Comparison of ENCODE assay signal across 27 cellular contexts in genomic region chr13:67275351-67275989, GRCh38.
DNase-seq lines count a peak whose midpoint lies in the region; ATAC-seq and TF ChIP-seq lines count a peak whose summit lies in the region.
"Had no signal": no experiment of that assay in that cellular context is flagged by ENCODE, and none has a peak within 500 bp of the region (broad histone marks: within the 10 kb centered on the region; RNA-seq: fewer than 3 reads in every experiment).

No MANE protein-coding gene starts in this region.

- H3K36me3 ChIP-seq in WERI-Rb-1 = no peaks in the 10 kb centered on the region
- H3K36me3 ChIP-seq: BLaER1, MG63 had no signal

- no peaks in the 10 kb centered on the region for H3K9me3 ChIP-seq in WERI-Rb-1 (ENCODE audit: severe bottlenecking)
- H3K9me3 ChIP-seq: BLaER1, MG63 had no signal

- peak overlapping the region; percentile 82 for H3K27ac ChIP-seq in WERI-Rb-1
- H3K27ac ChIP-seq: 22Rv1, BLaER1, RWPE1, SK-N-MC had no signal

- ATAC-seq in GM21723 (IDR thresholded peaks at IDR 0.05; ENCODE audit: unreplicated experiment) = no peak
- ATAC-seq: HCT116 had no signal

- no peak for TF ChIP-seq CTCF in WERI-Rb-1 (IDR thresholded peaks at IDR 0.05; ENCODE audit: low read depth, low read length)

- DNase-seq in DMS 273 (lab: John Stamatoyannopoulos, UW; ENCODE audit: unreplicated experiment) (peak; percentile 26), DMS 273 treated with DMSO at 0.1 percent for 48 hours (lab: John Stamatoyannopoulos, UW) (no peak), NCI-H524 treated with DMSO at 0.1 percent for 48 hours (lab: John Stamatoyannopoulos, UW) (peak; percentile 80), WERI-Rb-1 (peak; percentile 25), medulla oblongata (ENCODE audit: extremely low spot score) (no peak), NCI-H510A treated with DMSO at 0.1 percent for 48 hours (lab: John Stamatoyannopoulos, UW) (no peak)
- DNase-seq in effector CD4-positive, alpha-beta T cell = no peak
- DNase-seq: ACHN; CD4-positive, alpha-beta T cell; COR-L47; GDM1; GOT3; IMR-90; Kasumi-1; MG63; NCI-H1092; NCI-H1436 treated with DMSO at 0.1 percent for 48 hours; NCI-H1930; NCI-H226; NCI-H526; SHP77 treated with DMSO at 0.1 percent for 48 hours had no signal

- no peaks in the 10 kb centered on the region for H3K27me3 ChIP-seq in WERI-Rb-1 (ENCODE audit: insufficient read depth, low read depth, severe bottlenecking)
- H3K27me3 ChIP-seq: BLaER1, MG63 had no signal

- H3K4me3 ChIP-seq in WERI-Rb-1 (ENCODE audit: low read depth, low read length) = 0 out of 2 replicates have a peak overlapping the region, but pooled peaks have one; percentile 4
- H3K4me3 ChIP-seq: BLaER1, MG63, SK-N-MC had no signal

Comparison
In these comparisons a context has a peak if more than half of its experiments do, and no peak if none do; other contexts are left out.
1. DNase-seq: peak in DMS 273 (single experiment), NCI-H524 treated with DMSO at 0.1 percent for 48 hours (single experiment) and WERI-Rb-1 (single experiment); none in DMS 273 treated with DMSO at 0.1 percent for 48 hours (single experiment), medulla oblongata (single experiment), effector CD4-positive, alpha-beta T cell (single experiment) and NCI-H510A treated with DMSO at 0.1 percent for 48 hours (single experiment).